Comparison of ENCODE assay signal across 12 cellular contexts in genomic region chr14:21072781-21073339, GRCh38. TPM values are rescaled to one million over a fixed set of nuclear protein-coding genes. Genes with fewer than 3 reads are reported as not detected.
DNase-seq lines count a peak whose midpoint lies in the region; ATAC-seq and TF ChIP-seq lines count a peak whose summit lies in the region.
"Had no signal": no experiment of that assay in that cellular context is flagged by ENCODE, and none has a peak within 500 bp of the region (broad histone marks: within the 10 kb centered on the region; RNA-seq: fewer than 3 reads in every experiment).

No MANE protein-coding gene starts in this region.

- no peak for ATAC-seq in Right ventricle myocardium inferior
- ATAC-seq in natural killer cell: no peak
- ATAC-seq: stimulated activated naive CD8-positive, alpha-beta T cell treated with anti-CD3 and anti-CD28 coated beads, Interleukin-15, amount 100 ng/mL, for 72 hours had no signal

- no peaks in the 10 kb centered on the region for H3K27me3 ChIP-seq in transverse colon

- no peak overlapping the region for H3K27ac Mint-ChIP-seq in natural killer cell
- H3K27ac Mint-ChIP-seq: stimulated activated naive CD8-positive, alpha-beta T cell treated with anti-CD3 and anti-CD28 coated beads, Interleukin-15, amount 100 ng/mL, for 72 hours had no signal

- no peak for TF ChIP-seq CTCF in natural killer cell (IDR thresholded peaks at IDR 0.05)
- TF ChIP-seq CTCF in transverse colon (IDR thresholded peaks at IDR 0.05): no peak

- no peaks in the 10 kb centered on the region for H3K9me3 Mint-ChIP-seq in natural killer cell
- H3K9me3 Mint-ChIP-seq: stimulated activated naive CD8-positive, alpha-beta T cell treated with anti-CD3 and anti-CD28 coated beads, Interleukin-15, amount 100 ng/mL, for 72 hours had no signal

- peaks cover 47 to 50% of the 10 kb centered on the region in 2 donors for H3K27me3 Mint-ChIP-seq in natural killer cell (ENCODE audit: low read depth in 2 of 2)

- in situ Hi-C loops in transverse colon (cut with MboI; ENCODE audit: low pct_ligation_motif_present in 1 of 4, low pct_unique_long_range_greater_than_20kb in 1 of 4, low sequenced_read_pairs in 3 of 4): no loop called here

- no peak overlapping the region for H3K4me3 ChIP-seq in transverse colon

- no peaks in the 10 kb centered on the region for H3K9me3 ChIP-seq in transverse colon

- peak overlapping the region; percentile 95 for H3K27ac ChIP-seq in cingulate gyrus (ENCODE audit: low read depth, low read length)
- H3K27ac ChIP-seq in transverse colon: peak overlapping the region; percentile 92 to 96 (median 92)

- DNase-seq in cardiac septum (ENCODE audit: low spot score) (peak; percentile 65), Right ventricle myocardium inferior (ENCODE audit: missing footprints) (no peak), natural killer cell (no peak), transverse colon (peak; percentile 68), superior temporal gyrus (ENCODE audit: extremely low spot score) (no peak), DMS153 (lab: John Stamatoyannopoulos, UW) (no peak), HK-2 (ENCODE audit: unreplicated experiment) (no peak)
- DNase-seq: midbrain; stimulated activated naive CD8-positive, alpha-beta T cell treated with anti-CD3 and anti-CD28 coated beads, Interleukin-15, amount 100 ng/mL, for 72 hours; SW 1271 had no signal

- peaks cover 0 to 9% (median 4%) of the 10 kb centered on the region in 4 donors for H3K36me3 ChIP-seq in transverse colon

- 61% methylated on average over 9 of the region's 9 CpGs; no CpG with 5 or more reads in 1 of the 2 donors for WGBS in transverse colon (ENCODE audit: low coverage in 1 of 2), 2 donors

- H3K36me3 Mint-ChIP-seq in natural killer cell: no peaks in the 10 kb centered on the region

- TF ChIP-seq POLR2A in transverse colon (IDR thresholded peaks at IDR 0.05): peak; percentile 10

- intact Hi-C loops in cardiac septum (cut with DNase I): no loop called here
- intact Hi-C loops in Right ventricle myocardium inferior (cut with DNase I): no loop called here
- intact Hi-C loops in natural killer cell (cut with micrococcal nuclease): no loop called here
- intact Hi-C loops in transverse colon (cut with DNase I; ENCODE audit: low total_unique reads): no loop called here

- peaks cover 31 to 41% of the 10 kb centered on the region in 2 donors for H3K4me1 Mint-ChIP-seq in natural killer cell

- no peak for TF ChIP-seq EP300 in transverse colon (IDR thresholded peaks at IDR 0.05; ENCODE audit: low read depth)

- peak overlapping the region; percentile 89 for H3K4me3 Mint-ChIP-seq in natural killer cell

- peaks cover 20 to 44% (median 28%) of the 10 kb centered on the region in 4 donors for H3K4me1 ChIP-seq in transverse colon

RNA-seq across cellular contexts. Expression of gene ARHGEF40, which starts 2.8 kb away (rescaled TPM):
- total RNA-seq in cardiac septum: 26.3 TPM
- total RNA-seq in Right ventricle myocardium inferior: 25.5 TPM
- total RNA-seq in natural killer cell: 1 to 10 TPM; 4.4 to 6.9 (median 6.0) TPM
- 100 to 1,000 TPM in 1 of 4 donors, 10 to 100 TPM in 3; 55.6 to 138 (median 62.2) TPM for total RNA-seq in transverse colon

RNA-seq across cellular contexts. Expression of gene RNASE8, which starts 15.2 kb away (rescaled TPM):
- total RNA-seq in cardiac septum (not detected), Right ventricle myocardium inferior (not detected), natural killer cell (not detected), transverse colon (not detected)
- total RNA-seq: H1 had no signal

RNA-seq across cellular contexts. Expression of gene ZNF219, which starts 25.6 kb away (rescaled TPM):
- total RNA-seq in cardiac septum: 51.1 TPM
- total RNA-seq in Right ventricle myocardium inferior: 49.4 TPM
- total RNA-seq in natural killer cell: 1 to 10 TPM; 5.6 to 8.4 (median 7.7) TPM
- total RNA-seq in transverse colon: 100 to 1,000 TPM in 2 of 4 donors, 10 to 100 TPM in 2; 68.4 to 135 (median 94.5) TPM

RNA-seq across cellular contexts. Expression of gene TMEM253, which starts 28.0 kb away (rescaled TPM):
- total RNA-seq in cardiac septum: 0.48 TPM
- 0.41 TPM for total RNA-seq in Right ventricle myocardium inferior
- under 1 TPM in 1 of 3 donors, not detected in 2; 0.40 TPM for total RNA-seq in natural killer cell
- total RNA-seq in transverse colon: 10 to 100 TPM; 13.1 to 63.7 (median 41.9) TPM

RNA-seq across cellular contexts. Expression of gene RNASE7, which starts 30.7 kb away (rescaled TPM):
- total RNA-seq in cardiac septum (not detected), Right ventricle myocardium inferior (not detected), natural killer cell (not detected), transverse colon (under 1 TPM in 1 of 4 donors, not detected in 3; 0.48 TPM)
- total RNA-seq: H1 had no signal

Comparison
In these comparisons a context has a peak if more than half of its experiments do, and no peak if none do; other contexts are left out.
1. DNase-seq: peak in cardiac septum (single experiment) and transverse colon (single experiment); none in Right ventricle myocardium inferior (single experiment), natural killer cell (single experiment), superior temporal gyrus (single experiment), DMS153 (single experiment) and HK-2 (single experiment).